Comparison of ENCODE assay signal across 1 cellular context in the genomic region with DNA sequence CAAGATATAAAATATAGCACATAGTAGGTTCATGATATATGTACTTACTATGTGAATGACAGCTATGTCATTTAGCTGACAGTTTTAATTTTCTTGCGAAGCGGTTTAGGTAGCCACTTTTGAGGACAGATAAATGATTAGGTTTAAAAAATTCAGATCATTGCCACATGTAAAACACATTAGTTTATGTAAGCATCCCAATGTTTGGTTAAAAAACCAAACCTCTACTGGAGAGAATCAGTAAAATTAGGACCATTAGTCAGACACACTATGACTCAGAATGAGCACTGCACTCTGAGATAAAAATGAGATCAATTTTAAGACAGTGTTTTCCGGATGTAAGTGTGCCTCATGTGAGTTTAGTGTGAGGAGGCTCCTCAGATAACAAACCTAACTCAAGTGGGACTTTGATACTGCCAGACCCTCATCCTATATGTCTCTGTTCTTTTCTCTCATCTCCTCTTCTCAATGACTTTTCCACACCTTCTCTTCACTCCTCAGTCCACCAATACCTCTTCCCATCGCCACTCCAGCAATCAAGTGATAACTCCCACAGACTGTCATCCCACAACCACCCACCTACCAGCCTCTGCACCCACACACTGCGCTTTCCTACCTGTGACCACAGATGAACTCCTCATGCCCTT.
TF ChIP-seq lines count a peak whose summit lies in the region.

No MANE protein-coding gene starts in this region.

TF ChIP-seq in K562, 482 proteins besides CTCF, POLR2A, EP300 and RAD21 (continued from another document and continues in another):
- peak; percentile 56 to 86 for TF ChIP-seq TRIM24 (IDR thresholded peaks at IDR 0.05)
- TF ChIP-seq, protein P1, sequence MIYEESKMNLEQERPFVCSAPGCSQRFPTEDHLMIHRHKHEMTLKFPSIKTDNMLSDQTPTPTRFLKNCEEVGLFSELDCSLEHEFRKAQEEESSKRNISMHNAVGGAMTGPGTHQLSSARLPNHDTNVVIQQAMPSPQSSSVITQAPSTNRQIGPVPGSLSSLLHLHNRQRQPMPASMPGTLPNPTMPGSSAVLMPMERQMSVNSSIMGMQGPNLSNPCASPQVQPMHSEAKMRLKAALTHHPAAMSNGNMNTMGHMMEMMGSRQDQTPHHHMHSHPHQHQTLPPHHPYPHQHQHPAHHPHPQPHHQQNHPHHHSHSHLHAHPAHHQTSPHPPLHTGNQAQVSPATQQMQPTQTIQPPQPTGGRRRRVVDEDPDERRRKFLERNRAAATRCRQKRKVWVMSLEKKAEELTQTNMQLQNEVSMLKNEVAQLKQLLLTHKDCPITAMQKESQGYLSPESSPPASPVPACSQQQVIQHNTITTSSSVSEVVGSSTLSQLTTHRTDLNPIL (CRISPR knock-in tag; IDR thresholded peaks at IDR 0.05): no peak
- peak; percentile 73; the same call in 1 of the 2 replicates for TF ChIP-seq NCOA1 (IDR thresholded peaks at IDR 0.05; ENCODE audit: low read depth)
- TF ChIP-seq JUND (IDR thresholded peaks at IDR 0.05; ENCODE audit: borderline replicate concordance, low read depth, low read length): peak; percentile 99
- peak; percentile 99 for TF ChIP-seq JUND (tag; IDR thresholded peaks at IDR 0.05; ENCODE audit: borderline replicate concordance, low read depth, low read length)
- TF ChIP-seq ETV5 (CRISPR knock-in tag; IDR thresholded peaks at IDR 0.05; ENCODE audit: low read depth): peak; percentile 82
- TF ChIP-seq GTF2A2 (tag; IDR thresholded peaks at IDR 0.05): no peak
- TF ChIP-seq SRSF1 (IDR thresholded peaks at IDR 0.05; ENCODE audit: low read depth, low read length): no peak
- no peak for TF ChIP-seq KHSRP (IDR thresholded peaks at IDR 0.05)
- no peak for TF ChIP-seq ETS2 (tag; IDR thresholded peaks at IDR 0.05; ENCODE audit: borderline replicate concordance, poor library complexity, severe bottlenecking)
- TF ChIP-seq, protein P2, sequence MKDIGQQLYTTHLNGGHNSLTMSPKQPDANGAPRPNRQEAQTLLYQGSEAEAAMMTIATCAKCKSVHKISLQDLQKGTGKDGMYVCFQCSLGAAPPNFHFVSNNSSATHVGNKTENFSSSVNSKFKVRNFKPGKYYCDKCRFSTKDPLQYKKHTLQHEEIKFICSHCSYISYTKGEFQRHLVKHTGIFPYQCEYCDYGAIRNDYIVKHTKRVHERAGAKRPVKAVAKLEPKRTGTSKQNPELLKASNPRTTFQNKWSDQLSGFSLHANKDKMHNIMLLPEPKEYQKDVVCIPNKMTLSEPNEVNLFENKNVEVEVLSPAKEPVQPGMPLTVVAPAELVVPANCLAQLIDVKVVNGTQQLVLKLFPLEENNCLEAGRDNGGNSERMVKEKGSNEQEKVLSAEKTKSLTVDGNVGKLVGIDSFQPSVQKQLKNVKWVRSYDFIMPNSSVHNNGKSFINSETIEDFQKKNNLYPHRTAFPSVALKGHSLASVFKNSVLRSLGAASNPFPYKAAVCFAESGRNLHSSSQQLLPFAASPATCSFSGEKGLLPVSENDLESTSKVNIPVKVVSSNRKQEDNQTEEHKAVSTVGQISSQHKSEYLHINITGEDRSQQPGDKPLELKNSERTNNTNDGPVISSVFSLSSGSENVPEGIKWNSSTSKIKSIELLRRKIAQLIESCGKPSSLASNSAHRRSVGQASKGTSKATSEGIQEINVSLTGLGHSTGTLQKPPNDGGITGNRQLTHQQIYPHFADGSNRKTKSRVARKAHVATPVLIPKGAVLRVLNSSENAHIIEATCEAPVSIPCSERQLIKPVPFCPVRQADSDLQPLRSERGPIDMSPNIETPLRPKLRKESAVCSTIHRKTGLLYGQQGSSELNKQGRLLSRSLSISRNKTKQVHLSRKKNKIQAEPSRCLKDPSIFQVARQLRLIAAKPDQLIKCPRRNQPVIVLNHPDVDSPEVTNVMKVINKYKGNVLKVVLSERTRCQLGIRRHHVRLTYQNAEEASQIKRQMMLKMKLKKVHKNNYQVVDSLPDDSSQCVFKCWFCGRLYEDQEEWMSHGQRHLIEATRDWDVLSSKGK (CRISPR knock-in tag; IDR thresholded peaks at IDR 0.05): no peak
- no peak for TF ChIP-seq ZNF347 (CRISPR knock-in tag; IDR thresholded peaks at IDR 0.05; ENCODE audit: low read depth)
- no peak for TF ChIP-seq SPI1 (IDR thresholded peaks at IDR 0.05; ENCODE audit: borderline replicate concordance, low read depth, low read length)
- no peak for TF ChIP-seq DIDO1 (tag; IDR thresholded peaks at IDR 0.05; ENCODE audit: low read depth)
- TF ChIP-seq KLF10 (CRISPR knock-in tag; IDR thresholded peaks at IDR 0.05): no peak
- TF ChIP-seq, protein P3, sequence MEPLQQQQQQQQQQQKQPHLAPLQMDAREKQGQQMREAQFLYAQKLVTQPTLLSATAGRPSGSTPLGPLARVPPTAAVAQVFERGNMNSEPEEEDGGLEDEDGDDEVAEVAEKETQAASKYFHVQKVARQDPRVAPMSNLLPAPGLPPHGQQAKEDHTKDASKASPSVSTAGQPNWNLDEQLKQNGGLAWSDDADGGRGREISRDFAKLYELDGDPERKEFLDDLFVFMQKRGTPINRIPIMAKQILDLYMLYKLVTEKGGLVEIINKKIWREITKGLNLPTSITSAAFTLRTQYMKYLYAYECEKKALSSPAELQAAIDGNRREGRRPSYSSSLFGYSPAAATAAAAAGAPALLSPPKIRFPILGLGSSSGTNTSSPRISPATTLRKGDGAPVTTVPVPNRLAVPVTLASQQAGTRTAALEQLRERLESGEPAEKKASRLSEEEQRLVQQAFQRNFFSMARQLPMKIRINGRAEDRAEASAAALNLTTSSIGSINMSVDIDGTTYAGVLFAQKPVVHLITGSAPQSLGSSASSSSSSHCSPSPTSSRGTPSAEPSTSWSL (CRISPR knock-in tag; IDR thresholded peaks at IDR 0.05; ENCODE audit: borderline replicate concordance): no peak
- TF ChIP-seq ZNF778 (CRISPR knock-in tag; IDR thresholded peaks at IDR 0.05): no peak
- TF ChIP-seq TFAM (CRISPR knock-in tag; conservative IDR thresholded peaks at IDR 0.05): no peak
- TF ChIP-seq NCOA6 (IDR thresholded peaks at IDR 0.05): no peak
- TF ChIP-seq NR2C2 (CRISPR knock-in tag; IDR thresholded peaks at IDR 0.05): no peak
- TF ChIP-seq NR2C2 (tag; IDR thresholded peaks at IDR 0.05): peak; percentile 9; the same call in 1 of the 2 replicates
- TF ChIP-seq, protein P4, sequence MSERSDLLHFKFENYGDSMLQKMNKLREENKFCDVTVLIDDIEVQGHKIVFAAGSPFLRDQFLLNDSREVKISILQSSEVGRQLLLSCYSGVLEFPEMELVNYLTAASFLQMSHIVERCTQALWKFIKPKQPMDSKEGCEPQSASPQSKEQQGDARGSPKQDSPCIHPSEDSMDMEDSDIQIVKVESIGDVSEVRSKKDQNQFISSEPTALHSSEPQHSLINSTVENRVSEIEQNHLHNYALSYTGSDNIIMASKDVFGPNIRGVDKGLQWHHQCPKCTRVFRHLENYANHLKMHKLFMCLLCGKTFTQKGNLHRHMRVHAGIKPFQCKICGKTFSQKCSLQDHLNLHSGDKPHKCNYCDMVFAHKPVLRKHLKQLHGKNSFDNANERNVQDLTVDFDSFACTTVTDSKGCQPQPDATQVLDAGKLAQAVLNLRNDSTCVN (CRISPR knock-in tag; IDR thresholded peaks at IDR 0.05): no peak
- TF ChIP-seq, protein P5, sequence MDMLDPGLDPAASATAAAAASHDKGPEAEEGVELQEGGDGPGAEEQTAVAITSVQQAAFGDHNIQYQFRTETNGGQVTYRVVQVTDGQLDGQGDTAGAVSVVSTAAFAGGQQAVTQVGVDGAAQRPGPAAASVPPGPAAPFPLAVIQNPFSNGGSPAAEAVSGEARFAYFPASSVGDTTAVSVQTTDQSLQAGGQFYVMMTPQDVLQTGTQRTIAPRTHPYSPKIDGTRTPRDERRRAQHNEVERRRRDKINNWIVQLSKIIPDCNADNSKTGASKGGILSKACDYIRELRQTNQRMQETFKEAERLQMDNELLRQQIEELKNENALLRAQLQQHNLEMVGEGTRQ (CRISPR knock-in tag; IDR thresholded peaks at IDR 0.05): no peak
- TF ChIP-seq, protein P6, sequence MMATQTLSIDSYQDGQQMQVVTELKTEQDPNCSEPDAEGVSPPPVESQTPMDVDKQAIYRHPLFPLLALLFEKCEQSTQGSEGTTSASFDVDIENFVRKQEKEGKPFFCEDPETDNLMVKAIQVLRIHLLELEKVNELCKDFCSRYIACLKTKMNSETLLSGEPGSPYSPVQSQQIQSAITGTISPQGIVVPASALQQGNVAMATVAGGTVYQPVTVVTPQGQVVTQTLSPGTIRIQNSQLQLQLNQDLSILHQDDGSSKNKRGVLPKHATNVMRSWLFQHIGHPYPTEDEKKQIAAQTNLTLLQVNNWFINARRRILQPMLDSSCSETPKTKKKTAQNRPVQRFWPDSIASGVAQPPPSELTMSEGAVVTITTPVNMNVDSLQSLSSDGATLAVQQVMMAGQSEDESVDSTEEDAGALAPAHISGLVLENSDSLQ (IDR thresholded peaks at IDR 0.05): peak; percentile 68
- TF ChIP-seq SMARCA4 (IDR thresholded peaks at IDR 0.05): peak; percentile 98
- no peak for TF ChIP-seq ZNF184 (CRISPR knock-in tag; IDR thresholded peaks at IDR 0.05)
- TF ChIP-seq, protein P7, sequence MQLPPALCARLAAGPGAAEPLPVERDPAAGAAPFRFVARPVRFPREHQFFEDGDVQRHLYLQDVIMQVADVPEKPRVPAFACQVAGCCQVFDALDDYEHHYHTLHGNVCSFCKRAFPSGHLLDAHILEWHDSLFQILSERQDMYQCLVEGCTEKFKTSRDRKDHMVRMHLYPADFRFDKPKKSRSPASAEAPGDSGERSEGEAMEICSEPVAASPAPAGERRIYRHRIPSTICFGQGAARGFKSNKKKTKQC (CRISPR knock-in tag; IDR thresholded peaks at IDR 0.05): no peak
- TF ChIP-seq SAFB2 (IDR thresholded peaks at IDR 0.05; ENCODE audit: borderline replicate concordance, low read depth, low read length, severe bottlenecking): no peak
- no peak for TF ChIP-seq POU5F1 (IDR thresholded peaks at IDR 0.05; ENCODE audit: borderline replicate concordance, low read depth, low read length, partially characterized antibody)
- no peak for TF ChIP-seq MCM5 (IDR thresholded peaks at IDR 0.05; ENCODE audit: low read depth)
- TF ChIP-seq, protein P8, sequence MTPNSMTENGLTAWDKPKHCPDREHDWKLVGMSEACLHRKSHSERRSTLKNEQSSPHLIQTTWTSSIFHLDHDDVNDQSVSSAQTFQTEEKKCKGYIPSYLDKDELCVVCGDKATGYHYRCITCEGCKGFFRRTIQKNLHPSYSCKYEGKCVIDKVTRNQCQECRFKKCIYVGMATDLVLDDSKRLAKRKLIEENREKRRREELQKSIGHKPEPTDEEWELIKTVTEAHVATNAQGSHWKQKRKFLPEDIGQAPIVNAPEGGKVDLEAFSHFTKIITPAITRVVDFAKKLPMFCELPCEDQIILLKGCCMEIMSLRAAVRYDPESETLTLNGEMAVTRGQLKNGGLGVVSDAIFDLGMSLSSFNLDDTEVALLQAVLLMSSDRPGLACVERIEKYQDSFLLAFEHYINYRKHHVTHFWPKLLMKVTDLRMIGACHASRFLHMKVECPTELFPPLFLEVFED (CRISPR knock-in tag; conservative IDR thresholded peaks at IDR 0.05): peak; percentile 79
- TF ChIP-seq, protein P9, sequence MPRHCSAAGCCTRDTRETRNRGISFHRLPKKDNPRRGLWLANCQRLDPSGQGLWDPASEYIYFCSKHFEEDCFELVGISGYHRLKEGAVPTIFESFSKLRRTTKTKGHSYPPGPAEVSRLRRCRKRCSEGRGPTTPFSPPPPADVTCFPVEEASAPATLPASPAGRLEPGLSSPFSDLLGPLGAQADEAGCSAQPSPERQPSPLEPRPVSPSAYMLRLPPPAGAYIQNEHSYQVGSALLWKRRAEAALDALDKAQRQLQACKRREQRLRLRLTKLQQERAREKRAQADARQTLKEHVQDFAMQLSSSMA (CRISPR knock-in tag; IDR thresholded peaks at IDR 0.05): no peak
- TF ChIP-seq, protein P10, sequence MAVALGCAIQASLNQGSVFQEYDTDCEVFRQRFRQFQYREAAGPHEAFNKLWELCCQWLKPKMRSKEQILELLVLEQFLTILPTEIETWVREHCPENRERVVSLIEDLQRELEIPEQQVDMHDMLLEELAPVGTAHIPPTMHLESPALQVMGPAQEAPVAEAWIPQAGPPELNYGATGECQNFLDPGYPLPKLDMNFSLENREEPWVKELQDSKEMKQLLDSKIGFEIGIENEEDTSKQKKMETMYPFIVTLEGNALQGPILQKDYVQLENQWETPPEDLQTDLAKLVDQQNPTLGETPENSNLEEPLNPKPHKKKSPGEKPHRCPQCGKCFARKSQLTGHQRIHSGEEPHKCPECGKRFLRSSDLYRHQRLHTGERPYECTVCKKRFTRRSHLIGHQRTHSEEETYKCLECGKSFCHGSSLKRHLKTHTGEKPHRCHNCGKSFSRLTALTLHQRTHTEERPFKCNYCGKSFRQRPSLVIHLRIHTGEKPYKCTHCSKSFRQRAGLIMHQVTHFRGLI (CRISPR knock-in tag; IDR thresholded peaks at IDR 0.05): no peak
- TF ChIP-seq, protein P11, sequence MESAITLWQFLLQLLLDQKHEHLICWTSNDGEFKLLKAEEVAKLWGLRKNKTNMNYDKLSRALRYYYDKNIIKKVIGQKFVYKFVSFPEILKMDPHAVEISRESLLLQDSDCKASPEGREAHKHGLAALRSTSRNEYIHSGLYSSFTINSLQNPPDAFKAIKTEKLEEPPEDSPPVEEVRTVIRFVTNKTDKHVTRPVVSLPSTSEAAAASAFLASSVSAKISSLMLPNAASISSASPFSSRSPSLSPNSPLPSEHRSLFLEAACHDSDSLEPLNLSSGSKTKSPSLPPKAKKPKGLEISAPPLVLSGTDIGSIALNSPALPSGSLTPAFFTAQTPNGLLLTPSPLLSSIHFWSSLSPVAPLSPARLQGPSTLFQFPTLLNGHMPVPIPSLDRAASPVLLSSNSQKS (CRISPR knock-in tag; IDR thresholded peaks at IDR 0.05): no peak
- TF ChIP-seq PCBP2 (IDR thresholded peaks at IDR 0.05; ENCODE audit: low read depth, low read length, poor library complexity, severe bottlenecking): no peak
- TF ChIP-seq, protein P12, sequence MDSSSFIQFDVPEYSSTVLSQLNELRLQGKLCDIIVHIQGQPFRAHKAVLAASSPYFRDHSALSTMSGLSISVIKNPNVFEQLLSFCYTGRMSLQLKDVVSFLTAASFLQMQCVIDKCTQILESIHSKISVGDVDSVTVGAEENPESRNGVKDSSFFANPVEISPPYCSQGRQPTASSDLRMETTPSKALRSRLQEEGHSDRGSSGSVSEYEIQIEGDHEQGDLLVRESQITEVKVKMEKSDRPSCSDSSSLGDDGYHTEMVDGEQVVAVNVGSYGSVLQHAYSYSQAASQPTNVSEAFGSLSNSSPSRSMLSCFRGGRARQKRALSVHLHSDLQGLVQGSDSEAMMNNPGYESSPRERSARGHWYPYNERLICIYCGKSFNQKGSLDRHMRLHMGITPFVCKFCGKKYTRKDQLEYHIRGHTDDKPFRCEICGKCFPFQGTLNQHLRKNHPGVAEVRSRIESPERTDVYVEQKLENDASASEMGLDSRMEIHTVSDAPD (CRISPR knock-in tag; IDR thresholded peaks at IDR 0.05): no peak
- TF ChIP-seq, protein P13, sequence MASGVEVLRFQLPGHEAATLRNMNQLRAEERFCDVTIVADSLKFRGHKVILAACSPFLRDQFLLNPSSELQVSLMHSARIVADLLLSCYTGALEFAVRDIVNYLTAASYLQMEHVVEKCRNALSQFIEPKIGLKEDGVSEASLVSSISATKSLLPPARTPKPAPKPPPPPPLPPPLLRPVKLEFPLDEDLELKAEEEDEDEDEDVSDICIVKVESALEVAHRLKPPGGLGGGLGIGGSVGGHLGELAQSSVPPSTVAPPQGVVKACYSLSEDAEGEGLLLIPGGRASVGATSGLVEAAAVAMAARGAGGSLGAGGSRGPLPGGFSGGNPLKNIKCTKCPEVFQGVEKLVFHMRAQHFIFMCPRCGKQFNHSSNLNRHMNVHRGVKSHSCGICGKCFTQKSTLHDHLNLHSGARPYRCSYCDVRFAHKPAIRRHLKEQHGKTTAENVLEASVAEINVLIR (CRISPR knock-in tag; IDR thresholded peaks at IDR 0.05): no peak; the same call in 1 of the 2 replicates
